ENCODE assay signal across 9 cellular contexts in genomic region chr15:26891448-26891881, GRCh38. TPM values are rescaled to one million over a fixed set of nuclear protein-coding genes. Genes with fewer than 3 reads are reported as not detected.
DNase-seq lines count a peak whose midpoint lies in the region; ATAC-seq and TF ChIP-seq lines count a peak whose summit lies in the region.
"Had no signal": no experiment of that assay in that cellular context is flagged by ENCODE, and none has a peak within 500 bp of the region (broad histone marks: within the 10 kb centered on the region; RNA-seq: fewer than 3 reads in every experiment).

No MANE protein-coding gene starts in this region.

- H3K9ac ChIP-seq in OCI-LY3 (ENCODE audit: low read length), result no peak overlapping the region
- H3K9ac ChIP-seq in mammary epithelial cell (ENCODE audit: insufficient read depth, low read length), result no peak overlapping the region

- in situ Hi-C loops in mammary epithelial cell (cut with MboI; ENCODE audit: low sequenced_read_pairs in 2 of 2), result loop anchor here in 1 of 2 donors (10.0 kb wide), 1 partner anchor 1233 kb away; no protein-coding TSS in a partner anchor

- CTCF ChIA-PET in mammary epithelial cell (lab: Charles Lee; ENCODE audit: low non-redundant PET), result interaction anchor here (0.6 to 1.1 kb wide), 2 partner anchors 853 to 1232 kb away, joined by 3 read pairs; no protein-coding TSS in a partner anchor

- no peaks in the 10 kb centered on the region for H3K79me2 ChIP-seq in OCI-LY3 (ENCODE audit: low read length)
- no peaks in the 10 kb centered on the region for H3K79me2 ChIP-seq in mammary epithelial cell (ENCODE audit: insufficient read depth, low read length)

- H3K4me2 ChIP-seq in OCI-LY3 (ENCODE audit: low read length), result no peak overlapping the region
- peak overlapping the region; percentile 69 for H3K4me2 ChIP-seq in mammary epithelial cell (ENCODE audit: insufficient read depth, low read depth, low read length)

- no peak for TF ChIP-seq EP300 in Ishikawa (IDR thresholded peaks at IDR 0.05; ENCODE audit: borderline replicate concordance)

- no peaks in the 10 kb centered on the region for H3K27me3 ChIP-seq in OCI-LY3 (ENCODE audit: low read depth, low read length)
- H3K27me3 ChIP-seq in mammary epithelial cell (ENCODE audit: insufficient read depth, low read length), result no peaks in the 10 kb centered on the region

- dilution Hi-C loops in mammary epithelial cell (cut with HindIII; ENCODE audit: low sequenced_read_pairs), result no loop called here

- H2AFZ ChIP-seq in OCI-LY3 (ENCODE audit: low read depth, low read length) (no peak overlapping the region; the same call in 1 of the 2 replicates), mammary epithelial cell (ENCODE audit: low read depth, low read length) (peak overlapping the region; percentile 30)

- intact Hi-C loops in mammary epithelial cell (cut with micrococcal nuclease), result loop anchor here (1.0 to 10.0 kb wide), 3 partner anchors 125 to 1333 kb away; no protein-coding TSS in a partner anchor

- DNase-seq in GM10266 (ENCODE audit: extremely low spot score) (peak; percentile 71), mammary epithelial cell (peak; percentile 41), iris pigment epithelial cell (ENCODE audit: low read depth) (peak; percentile 74)
- DNase-seq in stimulated activated CD4-positive, alpha-beta T cell treated with anti-CD3 and anti-CD28 coated beads, Interleukin-2, amount 100 ng/mL, for 24 hours, result peak; percentile 26 to 73
- DNase-seq in central memory CD4-positive, alpha-beta T cell, result no peak

- no peaks in the 10 kb centered on the region for H4K20me1 ChIP-seq in OCI-LY3 (ENCODE audit: insufficient read depth, low read length)
- no peaks in the 10 kb centered on the region for H4K20me1 ChIP-seq in mammary epithelial cell (ENCODE audit: insufficient read depth, low read length)

- H3K27ac ChIP-seq in OCI-LY3 (ENCODE audit: low read length) (no peak overlapping the region), mammary epithelial cell (ENCODE audit: insufficient read depth, low read depth, low read length) (no peak overlapping the region)

- peak; percentile 61 for TF ChIP-seq CTCF in GM10266 (IDR thresholded peaks at IDR 0.05; ENCODE audit: control insufficient read depth, insufficient read depth, low read depth, missing control alignments)
- peak; percentile 74 for TF ChIP-seq CTCF in OCI-LY3 (IDR thresholded peaks at IDR 0.05; ENCODE audit: low read depth, low read length)
- peak; percentile 76 to 80 for TF ChIP-seq CTCF in mammary epithelial cell (conservative IDR thresholded peaks at IDR 0.05 in 1 of 2, IDR thresholded peaks at IDR 0.05 in 1 of 2; ENCODE audit: extremely low read depth in 1 of 2, insufficient read depth in 1 of 2, low read depth in 1 of 2, low read length in 2 of 2)

- no peaks in the 10 kb centered on the region for H3K9me3 ChIP-seq in OCI-LY3 (ENCODE audit: insufficient read depth, low read length)
- peaks cover 9% of the 10 kb centered on the region for H3K9me3 ChIP-seq in mammary epithelial cell (replicated peaks; ENCODE audit: insufficient read depth, low read length)

- TF ChIP-seq RAD21 in Ishikawa (IDR thresholded peaks at IDR 0.05; ENCODE audit: low read depth), result peak; percentile 71

- BruUV-seq in mammary epithelial cell (replicated peaks; lab: Mats Ljungman, UMichigan), result no TSS peak

- ATAC-seq in GM21529 (IDR thresholded peaks at IDR 0.05; ENCODE audit: unreplicated experiment), result no peak

- 3% methylated on average over 10 of the region's 21 CpGs for WGBS in mammary epithelial cell (ENCODE audit: low coverage, missing lambda C conversion rate)

- no peaks in the 10 kb centered on the region for H3K36me3 ChIP-seq in OCI-LY3 (replicated peaks; ENCODE audit: low read depth, low read length)
- H3K36me3 ChIP-seq in mammary epithelial cell (ENCODE audit: insufficient read depth, low read length), result no peaks in the 10 kb centered on the region

- H3K4me3 ChIP-seq in OCI-LY3 (ENCODE audit: low read length), result no peak overlapping the region
- H3K4me3 ChIP-seq in mammary epithelial cell (replicated peaks in 1 of 3; ENCODE audit: insufficient read depth in 1 of 3, low read depth in 2 of 3, low read length in 3 of 3), result peak overlapping the region in 2 of 3 experiments; percentile 20 to 32

- H3K4me1 ChIP-seq in OCI-LY3 (ENCODE audit: low read length) (no peaks in the 10 kb centered on the region), mammary epithelial cell (ENCODE audit: insufficient read depth, low read length) (peaks cover 6% of the 10 kb centered on the region)

TF ChIP-seq in Ishikawa, 13 proteins besides CTCF, POLR2A, EP300 and RAD21:
- TF ChIP-seq CREB1 (IDR thresholded peaks at IDR 0.05; ENCODE audit: low read depth) (no peak), YY1 (IDR thresholded peaks at IDR 0.05; ENCODE audit: low read depth) (no peak), REST (IDR thresholded peaks at IDR 0.05; ENCODE audit: low read depth) (no peak), TCF12 (IDR thresholded peaks at IDR 0.05; ENCODE audit: low read depth) (no peak), FOXM1 (IDR thresholded peaks at IDR 0.05; ENCODE audit: borderline replicate concordance, low read depth) (no peak), TEAD4 (IDR thresholded peaks at IDR 0.05) (no peak), TAF1 (IDR thresholded peaks at IDR 0.05; ENCODE audit: low read depth) (no peak), CEBPB (IDR thresholded peaks at IDR 0.05) (no peak), NFIC (IDR thresholded peaks at IDR 0.05) (no peak), EGR1 (IDR thresholded peaks at IDR 0.05) (no peak), ZBTB7A (IDR thresholded peaks at IDR 0.05; ENCODE audit: low read depth) (no peak), MAX (IDR thresholded peaks at IDR 0.05) (no peak)
- TF ChIP-seq, protein P1, sequence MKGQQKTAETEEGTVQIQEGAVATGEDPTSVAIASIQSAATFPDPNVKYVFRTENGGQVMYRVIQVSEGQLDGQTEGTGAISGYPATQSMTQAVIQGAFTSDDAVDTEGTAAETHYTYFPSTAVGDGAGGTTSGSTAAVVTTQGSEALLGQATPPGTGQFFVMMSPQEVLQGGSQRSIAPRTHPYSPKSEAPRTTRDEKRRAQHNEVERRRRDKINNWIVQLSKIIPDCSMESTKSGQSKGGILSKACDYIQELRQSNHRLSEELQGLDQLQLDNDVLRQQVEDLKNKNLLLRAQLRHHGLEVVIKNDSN (IDR thresholded peaks at IDR 0.05), result no peak

RNA-seq across cellular contexts. Expression of gene GABRA5, which starts 24.6 kb away (rescaled TPM):
- total RNA-seq in mammary epithelial cell, result not detected
- not detected for polyA plus RNA-seq in mammary epithelial cell
- polyA minus RNA-seq in mammary epithelial cell, result not detected
- total RNA-seq: aorta had no signal
- polyA plus RNA-seq: aorta had no signal
